8 cellular contexts compared by ENCODE assay signal in genomic region chr16:3059723-3060242, GRCh38. TPM values are rescaled to one million over a fixed set of nuclear protein-coding genes. Genes with fewer than 3 reads are reported as not detected.
DNase-seq lines count a peak whose midpoint lies in the region; ATAC-seq and TF ChIP-seq lines count a peak whose summit lies in the region.

No MANE protein-coding gene starts in this region.

- TF ChIP-seq CTCF in BE2C (IDR thresholded peaks at IDR 0.05; ENCODE audit: low read depth, low read length) (no peak), colonic mucosa (IDR thresholded peaks at IDR 0.05) (no peak), nephron (IDR thresholded peaks at IDR 0.05; ENCODE audit: unreplicated experiment in 3 of 3) (no peak)

- H3K9me3 ChIP-seq in BE2C (no peaks in the 10 kb centered on the region), colonic mucosa (no peaks in the 10 kb centered on the region)

- no peaks in the 10 kb centered on the region for H3K36me3 Mint-ChIP-seq in IgD-negative memory B cell
- peaks cover 4% of the 10 kb centered on the region for H3K36me3 Mint-ChIP-seq in nephron (ENCODE audit: low read depth)

- H3K27ac ChIP-seq in colonic mucosa, result peak overlapping the region; percentile 81

- H3K27ac Mint-ChIP-seq in IgD-negative memory B cell, result peak overlapping the region; percentile 35 to 88 (median 63)
- H3K27ac Mint-ChIP-seq in nephron, result peak overlapping the region; percentile 58 to 86 (median 80)

- H3K27me3 Mint-ChIP-seq in IgD-negative memory B cell, result peaks cover 2% of the 10 kb centered on the region
- H3K27me3 Mint-ChIP-seq in nephron (ENCODE audit: low read depth), result peaks cover 22% of the 10 kb centered on the region

- peak overlapping the region; percentile 76 for H3K4me3 ChIP-seq in BE2C (ENCODE audit: low read depth, low read length)
- peak overlapping the region; percentile 89 for H3K4me3 ChIP-seq in colonic mucosa

- DNase-seq in BE2C (no peak), colonic mucosa (no peak), erythroblast (lab: John Stamatoyannopoulos, UW) (no peak), mucosa of gallbladder (ENCODE audit: low spot score) (no peak)

- H3K4me1 ChIP-seq in BE2C (no peaks in the 10 kb centered on the region), colonic mucosa (peaks cover 16% of the 10 kb centered on the region)

- no peak for TF ChIP-seq POLR2A in erythroblast (IDR thresholded peaks at IDR 0.05; ENCODE audit: low read length)

- H3K36me3 ChIP-seq in BE2C (no peaks in the 10 kb centered on the region), colonic mucosa (no peaks in the 10 kb centered on the region)

- intact Hi-C loops in colonic mucosa (cut with DNase I), result loop anchor here (5.0 kb wide), 2 partner anchors 68 to 108 kb away; no protein-coding TSS in a partner anchor

- H3K4me3 Mint-ChIP-seq in IgD-negative memory B cell (peak overlapping the region; percentile 69 to 94 (median 82)), nephron (peak overlapping the region; percentile 78 to 83 (median 83))

- H3K9me3 Mint-ChIP-seq in IgD-negative memory B cell (no peaks in the 10 kb centered on the region), nephron (no peaks in the 10 kb centered on the region)

- H3K27me3 ChIP-seq in BE2C, result peaks cover 4% of the 10 kb centered on the region; the same call in 1 of the 2 replicates
- no peaks in the 10 kb centered on the region for H3K27me3 ChIP-seq in colonic mucosa

- H3K4me1 Mint-ChIP-seq in IgD-negative memory B cell, result peaks cover 7 to 8% (median 8%) of the 10 kb centered on the region in 3 donors
- peaks cover 24% of the 10 kb centered on the region for H3K4me1 Mint-ChIP-seq in nephron

- H3K9ac ChIP-seq in colonic mucosa (ENCODE audit: low read depth in 2 of 2, low read length in 2 of 2), result peak overlapping the region; percentile 83 to 92

- no peak for ATAC-seq in HG02798 (IDR thresholded peaks at IDR 0.05; ENCODE audit: poor library complexity, unreplicated experiment)
- no peak for ATAC-seq in GM18520 (IDR thresholded peaks at IDR 0.05; ENCODE audit: unreplicated experiment)

RNA-seq across cellular contexts. Expression of gene IL32, which starts 5.7 kb away (rescaled TPM):
- 0.94 TPM for polyA plus RNA-seq in BE2C (2012; ENCODE audit: insufficient read depth, insufficient read length, low read depth)
- polyA plus RNA-seq in IgD-negative memory B cell, result 59.8 TPM
- total RNA-seq in colonic mucosa (100 to 1,000 TPM; 256 to 329 TPM), mucosa of gallbladder (134 TPM)

RNA-seq across cellular contexts. Expression of gene MMP25, which starts 13.4 kb away (rescaled TPM):
- 0.52 TPM for polyA plus RNA-seq in BE2C (2012; ENCODE audit: insufficient read depth, insufficient read length, low read depth)
- 0.40 TPM for polyA plus RNA-seq in IgD-negative memory B cell
- total RNA-seq in colonic mucosa, result under 1 TPM; 0.44 to 0.88 TPM
- total RNA-seq in mucosa of gallbladder, result 1.1 TPM

RNA-seq across cellular contexts. Expression of gene BICDL2, which starts 23.0 kb away (rescaled TPM):
- not detected for polyA plus RNA-seq in BE2C (2012; ENCODE audit: insufficient read depth, insufficient read length, low read depth)
- polyA plus RNA-seq in IgD-negative memory B cell, result not detected
- 10 to 100 TPM; 56.6 to 83.9 TPM for total RNA-seq in colonic mucosa
- 86.1 TPM for total RNA-seq in mucosa of gallbladder

RNA-seq across cellular contexts. Expression of gene THOC6, which starts 35.9 kb away (rescaled TPM):
- polyA plus RNA-seq in BE2C (2012; ENCODE audit: insufficient read depth, insufficient read length, low read depth), result 49.2 TPM
- 48.2 TPM for polyA plus RNA-seq in IgD-negative memory B cell
- total RNA-seq in colonic mucosa (10 to 100 TPM; 27.4 to 45.8 TPM), mucosa of gallbladder (20.8 TPM)

RNA-seq across cellular contexts. Expression of gene HCFC1R1, which starts 36.0 kb away (rescaled TPM):
- 235 TPM for polyA plus RNA-seq in BE2C (2012; ENCODE audit: insufficient read depth, insufficient read length, low read depth)
- 26.2 TPM for polyA plus RNA-seq in IgD-negative memory B cell
- total RNA-seq in colonic mucosa (10 to 100 TPM; 28.7 to 30.0 TPM), mucosa of gallbladder (54.6 TPM)
